11 cellular contexts compared by ENCODE assay signal in the genomic region with DNA sequence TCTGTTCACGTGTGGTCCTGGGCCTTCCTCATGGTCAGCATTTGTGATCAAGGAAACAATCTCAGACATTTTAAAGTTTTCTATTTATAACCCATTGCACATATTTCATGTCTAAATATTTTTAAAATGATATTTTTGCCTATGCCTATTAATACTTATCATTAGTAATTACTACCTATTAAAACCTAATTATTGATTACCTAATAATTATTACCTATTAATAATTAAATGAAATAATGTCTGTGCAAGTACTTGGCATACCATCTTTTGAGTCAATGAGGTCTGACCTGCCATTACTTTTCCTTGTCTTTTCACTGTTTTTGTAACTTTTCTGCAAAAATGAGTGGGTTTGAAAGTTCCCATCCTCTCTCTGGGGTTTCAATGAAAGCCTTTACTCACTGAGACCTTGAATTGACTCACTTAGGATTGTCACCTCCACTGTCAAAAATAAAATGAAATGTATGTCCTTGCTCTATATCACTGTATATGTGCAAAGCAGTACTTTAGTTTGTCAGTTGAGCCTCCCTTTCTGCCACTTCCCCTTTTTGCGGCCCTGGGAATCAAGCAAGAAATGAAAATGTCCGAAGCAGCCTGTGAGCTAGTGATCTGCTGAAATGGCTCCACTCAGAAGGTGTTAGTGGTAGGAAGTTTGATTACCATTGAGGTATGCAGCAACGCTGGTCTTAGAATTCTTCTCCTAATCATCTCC.
DNase-seq lines count a peak whose midpoint lies in the region; ATAC-seq and TF ChIP-seq lines count a peak whose summit lies in the region.
"Had no signal": no experiment of that assay in that cellular context is flagged by ENCODE, and none has a peak within 500 bp of the region (broad histone marks: within the 10 kb centered on the region; RNA-seq: fewer than 3 reads in every experiment).

No MANE protein-coding gene starts in this region.

- H3K4me2 ChIP-seq in Karpas-422 (ENCODE audit: low read depth, low read length, poor library complexity, severe bottlenecking), result peak overlapping the region; percentile 37

- H4K20me1 ChIP-seq in Karpas-422 (ENCODE audit: insufficient read depth, low read depth, low read length), result no peaks in the 10 kb centered on the region

- H3K36me3 Mint-ChIP-seq in stimulated activated memory B cell treated with anti-CD40 and anti-IgM and Interleukin-4, amounts not matched to agents 10 μg/mL and 1 μg/mL and 100 μg/mL, for 72 hours, result peaks cover 49% of the 10 kb centered on the region

- H3K9ac ChIP-seq in Karpas-422 (ENCODE audit: low read length), result no peak overlapping the region; the same call in 1 of the 2 replicates

- H3K4me1 ChIP-seq in Karpas-422 (ENCODE audit: low read length) (peaks cover 33% of the 10 kb centered on the region), A673 (ENCODE audit: insufficient read depth, low read length, poor library complexity, severe bottlenecking) (peaks cover 6% of the 10 kb centered on the region)

- peak; percentile 61 for ATAC-seq in GM19328 (IDR thresholded peaks at IDR 0.05; ENCODE audit: unreplicated experiment)
- ATAC-seq in HG02840 (IDR thresholded peaks at IDR 0.05; ENCODE audit: low FRiP score, unreplicated experiment), result peak; percentile 71
- peak; percentile 87 for ATAC-seq in stimulated activated memory B cell treated with anti-CD40 and anti-IgM and Interleukin-4, amounts not matched to agents 10 μg/mL and 1 μg/mL and 100 μg/mL, for 72 hours

- POLR2A ChIA-PET in A673 (lab: Charles Lee; ENCODE audit: low non-redundant PET), result no interaction called here

- H3K27me3 Mint-ChIP-seq in stimulated activated memory B cell treated with anti-CD40 and anti-IgM and Interleukin-4, amounts not matched to agents 10 μg/mL and 1 μg/mL and 100 μg/mL, for 72 hours, result no peaks in the 10 kb centered on the region

- H3K9me3 ChIP-seq in Karpas-422 (ENCODE audit: low read length) (no peaks in the 10 kb centered on the region), A673 (ENCODE audit: low read depth, low read length, poor library complexity, severe bottlenecking) (no peaks in the 10 kb centered on the region)

- no peaks in the 10 kb centered on the region for H3K36me3 ChIP-seq in Karpas-422 (ENCODE audit: insufficient read depth, low read length)
- no peaks in the 10 kb centered on the region for H3K36me3 ChIP-seq in A673 (ENCODE audit: insufficient read depth, low read length, poor library complexity, severe bottlenecking)

- peak overlapping the region; percentile 85 for H3K27ac Mint-ChIP-seq in stimulated activated memory B cell treated with anti-CD40 and anti-IgM and Interleukin-4, amounts not matched to agents 10 μg/mL and 1 μg/mL and 100 μg/mL, for 72 hours

- no peaks in the 10 kb centered on the region for H3K9me2 ChIP-seq in Karpas-422 (replicated peaks; ENCODE audit: insufficient read depth, low read length)

- no peaks in the 10 kb centered on the region for H3K79me2 ChIP-seq in Karpas-422 (ENCODE audit: low read length)

- TF ChIP-seq CTCF in A673 (conservative IDR thresholded peaks at IDR 0.05; ENCODE audit: low read depth, low read length), result no peak

- peaks cover 11% of the 10 kb centered on the region for H3K9me3 Mint-ChIP-seq in stimulated activated memory B cell treated with anti-CD40 and anti-IgM and Interleukin-4, amounts not matched to agents 10 μg/mL and 1 μg/mL and 100 μg/mL, for 72 hours

- H3K4me1 Mint-ChIP-seq in stimulated activated memory B cell treated with anti-CD40 and anti-IgM and Interleukin-4, amounts not matched to agents 10 μg/mL and 1 μg/mL and 100 μg/mL, for 72 hours, result peaks cover 32% of the 10 kb centered on the region

- H3K27ac ChIP-seq in Karpas-422 (ENCODE audit: low read length) (peak overlapping the region; percentile 88), A673 (ENCODE audit: low read depth, low read length, poor library complexity, severe bottlenecking) (no peak overlapping the region)

- no TSS peak for BruUV-seq in A673 (replicated peaks; lab: Mats Ljungman, UMichigan)

- H2AFZ ChIP-seq in Karpas-422 (ENCODE audit: low read length), result peak overlapping the region; percentile 19; the same call in 1 of the 2 replicates

- H3K4me3 ChIP-seq in Karpas-422 (ENCODE audit: low read length), result 0 out of 2 replicates have a peak overlapping the region, but pooled peaks have one; percentile 6
- no peak overlapping the region for H3K4me3 ChIP-seq in A673 (ENCODE audit: low read depth, low read length, poor library complexity, severe bottlenecking)

- DNase-seq in Karpas-422 (peak; percentile 79), NCI-H1105 treated with DMSO at 0.1 percent for 48 hours (lab: John Stamatoyannopoulos, UW) (no peak), A673 (ENCODE audit: low spot score) (no peak), activated gamma-delta T cell (lab: John Stamatoyannopoulos, UW) (no peak), NCI-H82 (lab: John Stamatoyannopoulos, UW) (no peak)
- DNase-seq: activated T-cell treated with anti-CD3 and anti-CD28 coated beads, Interleukin-2, amount 50 U/mL, for 1 hour; NCI-H2081 treated with DMSO at 0.1 percent for 48 hours; retina had no signal

- no peaks in the 10 kb centered on the region for H3K27me3 ChIP-seq in Karpas-422 (ENCODE audit: low read length)
- no peaks in the 10 kb centered on the region for H3K27me3 ChIP-seq in A673 (replicated peaks; ENCODE audit: insufficient read depth, low read depth, low read length, poor library complexity)

- H3K4me3 Mint-ChIP-seq in stimulated activated memory B cell treated with anti-CD40 and anti-IgM and Interleukin-4, amounts not matched to agents 10 μg/mL and 1 μg/mL and 100 μg/mL, for 72 hours, result no peak overlapping the region

- intact Hi-C loops in A673 (cut with micrococcal nuclease; ENCODE audit: unreplicated experiment), result no loop called here

- CTCF ChIA-PET in A673 (lab: Charles Lee), result no interaction called here
